ENCODE assay signal across 7 cellular contexts in genomic region chr10:129848084-129848483, GRCh38.
"Had no signal": no experiment of that assay in that cellular context is flagged by ENCODE, and none has a peak within 500 bp of the region (broad histone marks: within the 10 kb centered on the region; RNA-seq: fewer than 3 reads in every experiment).

No MANE protein-coding gene starts in this region.

- H3K27ac ChIP-seq: GM23248 had no signal

- DNase-seq: GOT3, H7, HCEC 1CT, IMR-90 had no signal

- FAIRE-seq: HTR-8/SVneo, K562 had no signal

- ATAC-seq: K562 had no signal

- H3K4me3 ChIP-seq: GM23248, K562 had no signal
